20 cellular contexts compared by ENCODE assay signal in the genomic region with DNA sequence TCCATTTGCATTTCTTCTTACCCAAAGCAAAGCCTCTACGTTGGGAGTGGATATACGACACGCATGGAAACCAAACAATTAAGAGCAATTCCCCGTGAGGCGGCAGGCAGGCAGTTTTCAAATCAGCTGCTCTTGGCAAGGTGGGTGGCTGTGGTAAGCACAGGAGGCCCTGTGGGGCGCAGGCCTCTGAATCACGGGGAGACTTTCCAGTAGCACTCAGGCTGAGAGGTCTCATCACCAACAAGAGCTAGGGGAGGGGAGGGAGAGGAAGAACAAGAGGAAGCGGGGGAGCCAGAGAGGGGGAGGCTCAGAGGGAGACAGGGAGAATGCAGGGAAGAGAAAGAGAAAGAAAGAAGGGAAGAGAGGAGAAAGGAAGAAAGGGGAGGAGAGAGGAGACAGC. TPM values are rescaled to one million over a fixed set of nuclear protein-coding genes. Genes with fewer than 3 reads are reported as not detected.
"Had no signal": no experiment of that assay in that cellular context is flagged by ENCODE, and none has a peak within 500 bp of the region (broad histone marks: within the 10 kb centered on the region; RNA-seq: fewer than 3 reads in every experiment).

No MANE protein-coding gene starts in this region.

- H3K9ac ChIP-seq: parathyroid adenoma had no signal

- H3K4me1 Mint-ChIP-seq: activated naive CD4-positive, alpha-beta T cell treated with anti-CD3 and anti-CD28 coated beads, Interleukin-2, amount 50 U/mL, for 24 hours; natural killer cell had no signal

- H3K9me3 Mint-ChIP-seq: activated naive CD4-positive, alpha-beta T cell treated with anti-CD3 and anti-CD28 coated beads, Interleukin-2, amount 50 U/mL, for 24 hours had no signal

- H3K36me3 Mint-ChIP-seq: activated naive CD4-positive, alpha-beta T cell treated with anti-CD3 and anti-CD28 coated beads, Interleukin-2, amount 50 U/mL, for 24 hours; natural killer cell had no signal

- H3K4me3 Mint-ChIP-seq: activated naive CD4-positive, alpha-beta T cell treated with anti-CD3 and anti-CD28 coated beads, Interleukin-2, amount 50 U/mL, for 24 hours; natural killer cell had no signal

- H3K4me1 ChIP-seq: parathyroid adenoma, transverse colon, uterus had no signal

- H3K36me3 ChIP-seq: neutrophil, transverse colon, uterus had no signal

- H3K27ac Mint-ChIP-seq: activated naive CD4-positive, alpha-beta T cell treated with anti-CD3 and anti-CD28 coated beads, Interleukin-2, amount 50 U/mL, for 24 hours; natural killer cell had no signal

- H3K9me3 ChIP-seq: neutrophil, transverse colon, uterus had no signal

- H3K27ac ChIP-seq: neutrophil, parathyroid adenoma, transverse colon, uterus had no signal

- DNase-seq: activated CD4-positive, alpha-beta T cell treated with anti-CD3 and anti-CD28 coated beads, Interleukin-2, amount 50 U/mL, for 48 hours; activated gamma-delta T cell; foreskin melanocyte; glutamatergic neuron; hippocampal formation; left colon; natural killer cell; stimulated activated naive CD8-positive, alpha-beta T cell treated with anti-CD3 and anti-CD28 coated beads, Interleukin-15, Interleukin-2, amounts not matched to agents 100 U/mL and 50 U/mL, for 24 hours; T1000; transverse colon; uterus had no signal

- H3K4me3 ChIP-seq: lung, smooth muscle cell, transverse colon, uterus had no signal

- H3K27me3 ChIP-seq: neutrophil, transverse colon, uterus had no signal

- ATAC-seq: activated CD4-positive, CD25-positive, alpha-beta regulatory T cell treated with anti-CD3 and anti-CD28 coated beads, Interleukin-2, amount 50 U/mL, for 24 hours; left colon; natural killer cell; sciatic nerve; stimulated activated naive CD8-positive, alpha-beta T cell treated with anti-CD3 and anti-CD28 coated beads, Interleukin-15, Interleukin-2, amounts not matched to agents 100 U/mL and 50 U/mL, for 24 hours had no signal

RNA-seq across cellular contexts. Expression of gene MT1HL1, which starts 56.4 kb away (rescaled TPM):
- total RNA-seq: epithelial cell of proximal tubule; left colon; lung; natural killer cell; sciatic nerve; smooth muscle cell; T-helper 1 cell treated with Interleukin-12 subunit alpha and Interleukin-12 subunit beta and Interleukin-4 antibody, amounts not matched to agents 30 ng/mL and 1 ng/mL, for 36 hours; transverse colon; uterus had no signal
- polyA plus RNA-seq: lung, smooth muscle cell had no signal
